Comparison of ENCODE assay signal across 21 cellular contexts in the genomic region with DNA sequence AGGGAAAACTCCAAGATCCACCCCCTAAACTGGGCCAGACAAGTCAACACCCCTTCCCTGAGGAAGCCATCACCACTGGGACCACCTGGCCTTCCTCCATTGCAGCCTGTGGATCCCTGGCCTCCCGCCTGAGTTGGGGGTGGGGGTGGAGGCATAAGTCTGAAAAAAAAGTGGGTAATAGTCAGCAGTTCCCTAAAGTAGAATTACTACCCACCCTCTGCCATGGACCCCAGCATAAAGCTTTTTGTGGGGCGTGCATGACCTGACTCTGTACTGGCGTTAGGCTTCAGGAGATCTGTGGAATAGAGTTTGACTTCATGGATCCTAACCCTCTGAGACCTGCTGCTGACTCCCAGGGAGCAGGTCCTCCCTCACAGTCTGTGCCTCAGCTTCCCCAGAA. TPM values are rescaled to one million over a fixed set of nuclear protein-coding genes. Genes with fewer than 3 reads are reported as not detected.
DNase-seq lines count a peak whose midpoint lies in the region; ATAC-seq, FAIRE-seq and TF ChIP-seq lines count a peak whose summit lies in the region.
"Had no signal": no experiment of that assay in that cellular context is flagged by ENCODE, and none has a peak within 500 bp of the region (broad histone marks: within the 10 kb centered on the region; RNA-seq: fewer than 3 reads in every experiment).

No MANE protein-coding gene starts in this region.

- DNase-seq in activated naive CD8-positive, alpha-beta T cell treated with anti-CD3 and anti-CD28 coated beads for 36 hours, result no peak
- no peak for DNase-seq in WTC11 (ENCODE audit: low spot score)
- no peak for DNase-seq in HepG2 (ENCODE audit: low spot score)
- DNase-seq in spleen, result peak; percentile 61
- DNase-seq in NCI-H446 treated with DMSO at 0.1 percent for 48 hours (lab: John Stamatoyannopoulos, UW), result no peak
- DNase-seq in stimulated activated naive CD8-positive, alpha-beta T cell treated with anti-CD3 and anti-CD28 coated beads, Interleukin-15, Interleukin-2, amounts not matched to agents 100 U/mL and 50 U/mL, for 24 hours, result no peak
- DNase-seq: activated CD4-positive, alpha-beta T cell treated with anti-CD3 and anti-CD28 coated beads, Interleukin-2, amount 50 U/mL, for 4 hours; activated naive CD4-positive, alpha-beta T cell treated with anti-CD3 and anti-CD28 coated beads for 36 hours; KBM-7; mammary epithelial cell; naive thymus-derived CD4-positive, alpha-beta T cell; NCI-H2081; NCI-H510A had no signal

- TF ChIP-seq EP300 in HepG2 (IDR thresholded peaks at IDR 0.05; ENCODE audit: low read depth in 2 of 2, low read length in 2 of 2), result no peak
- no peak for TF ChIP-seq EP300 in HepG2 (CRISPR knock-in tag; IDR thresholded peaks at IDR 0.05; ENCODE audit: borderline replicate concordance)

- no peak for TF ChIP-seq POLR2A in HepG2 (IDR thresholded peaks at IDR 0.05; ENCODE audit: insufficient read depth in 1 of 2, low read depth in 2 of 2, low read length in 2 of 2)
- TF ChIP-seq POLR2A in spleen (IDR thresholded peaks at IDR 0.05), result no peak

- peaks cover 68% of the 10 kb centered on the region for H3K4me1 ChIP-seq in HepG2 (ENCODE audit: insufficient read depth, low read length)
- peaks cover 17 to 85% (median 50%) of the 10 kb centered on the region in 6 donors for H3K4me1 ChIP-seq in spleen

- peaks cover 22% of the 10 kb centered on the region for H3K79me2 ChIP-seq in HepG2 (ENCODE audit: insufficient read depth, low read length)

- POLR2A ChIA-PET in WTC11 (lab: Charles Lee) (interaction anchor here (1.4 kb wide), 1 partner anchor 12 kb away, joined by 3 read pairs; no protein-coding TSS in a partner anchor), HepG2 (lab: Yijun Ruan, JAX) (interaction anchor here (3.6 kb wide), 1 partner anchor 9 kb away, joined by 95 read pairs; no protein-coding TSS in a partner anchor)

- H3K4me3 ChIP-seq in HepG2 (replicated peaks in 1 of 3; ENCODE audit: insufficient read depth in 1 of 3, low read depth in 2 of 3, low read length in 3 of 3), result no peak overlapping the region
- H3K4me3 ChIP-seq in spleen, result no peak overlapping the region
- H3K4me3 ChIP-seq: A549, ascending aorta had no signal

- H3K4me1 Mint-ChIP-seq in activated naive CD8-positive, alpha-beta T cell (ENCODE audit: low read depth), result peaks cover 29% of the 10 kb centered on the region
- H3K4me1 Mint-ChIP-seq in activated naive CD8-positive, alpha-beta T cell treated with anti-CD3 and anti-CD28 coated beads for 36 hours, result peaks cover 29% of the 10 kb centered on the region
- peaks cover 57% of the 10 kb centered on the region for H3K4me1 Mint-ChIP-seq in WTC11

- H3K4me2 ChIP-seq in HepG2 (ENCODE audit: low read depth, low read length), result no peak overlapping the region
- H3K4me2 ChIP-seq: A549 had no signal

- FAIRE-seq in HepG2 (lab: Jason Lieb, UNC), result no peak
- FAIRE-seq: A549, colon, GM12891 had no signal

- CTCF ChIA-PET in WTC11 (lab: Charles Lee), result interaction anchor here (1.5 to 9.5 kb wide), 6 partner anchors 10 to 130 kb away, joined by 5 to 235 read pairs (median 14); no protein-coding TSS in a partner anchor
- CTCF ChIA-PET in HepG2 (lab: Yijun Ruan, JAX; ENCODE audit: low intra/inter-chr PET ratio, low total read pairs), result no interaction called here

- H3K9me3 ChIP-seq in HepG2 (ENCODE audit: low read length) (no peaks in the 10 kb centered on the region), spleen (no peaks in the 10 kb centered on the region)
- H3K9me3 ChIP-seq: A549, ascending aorta had no signal

- 0 out of 2 replicates have a peak, but pooled peaks cover 5% of the 10 kb centered on the region for H4K20me1 ChIP-seq in HepG2 (ENCODE audit: insufficient read depth, low read length)

- H3K36me3 Mint-ChIP-seq in activated naive CD8-positive, alpha-beta T cell, result no peaks in the 10 kb centered on the region
- no peaks in the 10 kb centered on the region for H3K36me3 Mint-ChIP-seq in activated naive CD8-positive, alpha-beta T cell treated with anti-CD3 and anti-CD28 coated beads for 36 hours
- H3K36me3 Mint-ChIP-seq in WTC11, result no peaks in the 10 kb centered on the region
- H3K36me3 Mint-ChIP-seq: naive thymus-derived CD4-positive, alpha-beta T cell had no signal

- no peak overlapping the region for H3K27ac Mint-ChIP-seq in activated naive CD8-positive, alpha-beta T cell
- H3K27ac Mint-ChIP-seq in activated naive CD8-positive, alpha-beta T cell treated with anti-CD3 and anti-CD28 coated beads for 36 hours, result no peak overlapping the region
- no peak overlapping the region for H3K27ac Mint-ChIP-seq in WTC11
- H3K27ac Mint-ChIP-seq: activated naive CD4-positive, alpha-beta T cell treated with anti-CD3 and anti-CD28 coated beads for 36 hours had no signal

- H3K27me3 ChIP-seq in HepG2 (ENCODE audit: control insufficient read depth in 1 of 2, insufficient read depth in 2 of 2, low read length in 2 of 2) (no peaks in the 10 kb centered on the region; a peak in 1 of 5 replicates), spleen (replicated peaks in 1 of 7) (peaks cover 0 to 46% (median 6%) of the 10 kb centered on the region in 7 donors)
- H3K27me3 ChIP-seq: ascending aorta had no signal

- no peak for TF ChIP-seq RAD21 in HepG2 (CRISPR knock-in tag; IDR thresholded peaks at IDR 0.05)

- no peak overlapping the region for H2AFZ ChIP-seq in HepG2 (ENCODE audit: low read length)

- ATAC-seq in WTC11 (no peak), HepG2 (no peak), GM21576 (IDR thresholded peaks at IDR 0.05; ENCODE audit: unreplicated experiment) (no peak)
- ATAC-seq in stimulated activated naive CD8-positive, alpha-beta T cell treated with anti-CD3 and anti-CD28 coated beads, Interleukin-15, Interleukin-2, amounts not matched to agents 100 U/mL and 50 U/mL, for 24 hours, result no peak
- ATAC-seq: A549; naive thymus-derived CD4-positive, alpha-beta T cell had no signal

- TF ChIP-seq CTCF in WTC11 (IDR thresholded peaks at IDR 0.05), result no peak
- TF ChIP-seq CTCF in HepG2 (CRISPR knock-in tag; IDR thresholded peaks at IDR 0.05), result no peak
- no peak for TF ChIP-seq CTCF in spleen (IDR thresholded peaks at IDR 0.05 in 8 of 11, conservative IDR thresholded peaks at IDR 0.05 in 3 of 11)

- no peak overlapping the region for H3K9ac ChIP-seq in HepG2 (ENCODE audit: insufficient read depth, low read depth, low read length)

- no peaks in the 10 kb centered on the region for H3K9me3 Mint-ChIP-seq in activated naive CD8-positive, alpha-beta T cell (ENCODE audit: low read depth)
- H3K9me3 Mint-ChIP-seq in activated naive CD8-positive, alpha-beta T cell treated with anti-CD3 and anti-CD28 coated beads for 36 hours, result no peaks in the 10 kb centered on the region
- H3K9me3 Mint-ChIP-seq in WTC11, result no peaks in the 10 kb centered on the region
- H3K9me3 Mint-ChIP-seq: activated naive CD4-positive, alpha-beta T cell treated with anti-CD3 and anti-CD28 coated beads for 36 hours had no signal

- no peaks in the 10 kb centered on the region for H3K36me3 ChIP-seq in HepG2 (replicated peaks in 1 of 2; ENCODE audit: control insufficient read depth in 1 of 2, insufficient read depth in 2 of 2, low read length in 2 of 2)
- H3K36me3 ChIP-seq in spleen, result no peaks in the 10 kb centered on the region
- H3K36me3 ChIP-seq: ascending aorta had no signal

- peaks cover 6% of the 10 kb centered on the region for H3K27me3 Mint-ChIP-seq in activated naive CD8-positive, alpha-beta T cell
- peaks cover 41% of the 10 kb centered on the region for H3K27me3 Mint-ChIP-seq in activated naive CD8-positive, alpha-beta T cell treated with anti-CD3 and anti-CD28 coated beads for 36 hours
- peaks cover 32% of the 10 kb centered on the region for H3K27me3 Mint-ChIP-seq in WTC11 (ENCODE audit: low read depth)

- intact Hi-C loops in HepG2 (cut with micrococcal nuclease; ENCODE audit: unreplicated experiment), result no loop called here
- intact Hi-C loops in spleen (cut with DNase I; ENCODE audit: low total_unique reads), result no loop called here

- WGBS in HepG2 (ENCODE audit: low lambda C conversion rate), result 88% methylated on average over 3 of the region's 3 CpGs
- WGBS in spleen, 5 donors, result 83 to 98% (median 88%) methylated on average over 1 to 3 of the region's 3 CpGs

- H3K4me3 Mint-ChIP-seq in activated naive CD8-positive, alpha-beta T cell, result peak overlapping the region; percentile 27
- no peak overlapping the region for H3K4me3 Mint-ChIP-seq in activated naive CD8-positive, alpha-beta T cell treated with anti-CD3 and anti-CD28 coated beads for 36 hours
- H3K4me3 Mint-ChIP-seq in WTC11, result peak overlapping the region; percentile 84
- H3K4me3 Mint-ChIP-seq: activated naive CD4-positive, alpha-beta T cell treated with anti-CD3 and anti-CD28 coated beads for 36 hours had no signal

- no peak overlapping the region for H3K27ac ChIP-seq in HepG2 (ENCODE audit: extremely low read length, insufficient read depth, low read length)
- no peak overlapping the region for H3K27ac ChIP-seq in spleen
- H3K27ac ChIP-seq: ascending aorta, C4-2B, RWPE1 had no signal

- in situ Hi-C loops in HepG2 (cut with HindIII; ENCODE audit: extremely low pct_ligation_motif_present, low pct_unique_long_range_greater_than_20kb), result loop anchor here (5.0 to 25.0 kb wide), 2 partner anchors 116 to 316 kb away; no protein-coding TSS in a partner anchor

- BruUV-seq in HepG2 (replicated peaks; lab: Mats Ljungman, UMichigan), result no TSS peak

RNA-seq across cellular contexts. Expression of a gene that starts 2.0 kb away (rescaled TPM):
- total RNA-seq in activated naive CD8-positive, alpha-beta T cell treated with anti-CD3 and anti-CD28 coated beads for 36 hours, result 1 to 10 TPM; 1.3 to 2.0 TPM
- 77.5 to 97.2 TPM (median 78.0 TPM) in 3 replicates for total RNA-seq in WTC11 (2021)
- total RNA-seq in HepG2 (2016; rRNA removed; fragmentation: Illumina TruSeq; extraction: Trizol), result 30.7 and 33.0 TPM in 2 replicates
- total RNA-seq in HepG2 (2016; cell fraction: cytosol; rRNA removed; fragmentation: Illumina TruSeq; extraction: Trizol; ENCODE audit: low read depth), result 7.4 and 8.6 TPM in 2 replicates
- total RNA-seq in HepG2 (2016; cell fraction: insoluble cytoplasmic fraction; rRNA removed; fragmentation: Illumina TruSeq; extraction: Trizol), result 30.5 and 33.5 TPM in 2 replicates
- total RNA-seq in HepG2 (2016; cell fraction: membrane; rRNA removed; fragmentation: Illumina TruSeq; extraction: Trizol), result 32.7 and 37.9 TPM in 2 replicates
- total RNA-seq in HepG2 (2016; cell fraction: nucleus; rRNA removed; fragmentation: Illumina TruSeq; extraction: Trizol), result 17.6 and 21.1 TPM in 2 replicates
- 27.9 and 32.3 TPM in 2 replicates for polyA plus RNA-seq in HepG2 (2011; rRNA removed)
- 20.7 and 35.7 TPM in 2 replicates for polyA plus RNA-seq in HepG2 (2011; cell fraction: cytosol; rRNA removed)
- 20.0 and 30.1 TPM in 2 replicates for polyA plus RNA-seq in HepG2 (2011; cell fraction: nucleus; rRNA removed)
- 21.9 and 26.2 TPM in 2 replicates for polyA plus RNA-seq in HepG2 (2012)
- polyA plus RNA-seq in HepG2 (2016; cell fraction: cytosol; fragmentation: Illumina TruSeq; extraction: Trizol; ENCODE audit: low read depth), result 7.7 and 8.6 TPM in 2 replicates
- 46.9 and 51.9 TPM in 2 replicates for polyA plus RNA-seq in HepG2 (2016; cell fraction: insoluble cytoplasmic fraction; fragmentation: Illumina TruSeq; extraction: Trizol; ENCODE audit: low read depth)
- 30.1 and 31.3 TPM in 2 replicates for polyA plus RNA-seq in HepG2 (2016; cell fraction: membrane; fragmentation: Illumina TruSeq; extraction: Trizol; ENCODE audit: low read depth)
- 39.0 and 44.0 TPM in 2 replicates for polyA plus RNA-seq in HepG2 (2016; cell fraction: nucleus; fragmentation: Illumina TruSeq; extraction: Trizol; ENCODE audit: insufficient read depth, low read depth)
- polyA minus RNA-seq in HepG2 (2011; rRNA and poly(A)+ RNA removed; ENCODE audit: low replicate concordance), result 13.2 and 63.5 TPM in 2 replicates
- 26.9 and 37.6 TPM in 2 replicates for polyA minus RNA-seq in HepG2 (2011; cell fraction: cytosol; rRNA and poly(A)+ RNA removed)
- 18.7 and 20.6 TPM in 2 replicates for polyA minus RNA-seq in HepG2 (2011; cell fraction: nucleus; rRNA and poly(A)+ RNA removed)
- 10 to 100 TPM; 57.5 to 69.5 (median 62.8) TPM for total RNA-seq in spleen
- polyA plus RNA-seq in spleen, result 10 to 100 TPM; 46.4 to 69.5 (median 60.8) TPM
